8 cellular contexts compared by ENCODE assay signal in genomic region chr14:72891666-72892102, GRCh38. TPM values are rescaled to one million over a fixed set of nuclear protein-coding genes. Genes with fewer than 3 reads are reported as not detected.
DNase-seq lines count a peak whose midpoint lies in the region; ATAC-seq and TF ChIP-seq lines count a peak whose summit lies in the region.

No MANE protein-coding gene starts in this region.

- no peak for TF ChIP-seq CTCF in colonic mucosa (IDR thresholded peaks at IDR 0.05)

- H3K27me3 ChIP-seq in ACC112 (ENCODE audit: insufficient read depth, low read length) (no peaks in the 10 kb centered on the region), HUES48 (ENCODE audit: control insufficient read depth, insufficient read depth, low read length) (peaks cover 84% of the 10 kb centered on the region), colonic mucosa (no peaks in the 10 kb centered on the region)

- POLR2A ChIA-PET in naive thymus-derived CD8-positive, alpha-beta T cell (lab: Charles Lee): no interaction called here

- H3K27me3 Mint-ChIP-seq in naive thymus-derived CD8-positive, alpha-beta T cell: peaks cover 11 to 33% (median 28%) of the 10 kb centered on the region in 5 donors

- H3K27ac ChIP-seq in ACC112 (ENCODE audit: low read depth, low read length) (no peak overlapping the region), HUES48 (ENCODE audit: low read depth, low read length) (no peak overlapping the region), colonic mucosa (no peak overlapping the region)

- H3K9me3 ChIP-seq in HUES48 (ENCODE audit: control insufficient read depth, insufficient read depth, low read length) (no peaks in the 10 kb centered on the region), colonic mucosa (no peaks in the 10 kb centered on the region)

- ATAC-seq in naive thymus-derived CD8-positive, alpha-beta T cell: no peak
- ATAC-seq in GM18909 (IDR thresholded peaks at IDR 0.05; ENCODE audit: poor library complexity, unreplicated experiment): no peak
- no peak for ATAC-seq in activated CD4-positive, CD25-positive, alpha-beta regulatory T cell treated with anti-CD3 and anti-CD28 coated beads, Interleukin-2, amount 50 U/mL, for 24 hours

- peak overlapping the region; percentile 81 to 97 (median 94) for H3K4me3 Mint-ChIP-seq in naive thymus-derived CD8-positive, alpha-beta T cell

- peak overlapping the region; percentile 97 for H3K4me3 ChIP-seq in ACC112 (ENCODE audit: low read depth, low read length)
- H3K4me3 ChIP-seq in HUES48 (ENCODE audit: low read depth, low read length): peak overlapping the region; percentile 84
- H3K4me3 ChIP-seq in colonic mucosa: peak overlapping the region; percentile 72

- H3K9me3 Mint-ChIP-seq in naive thymus-derived CD8-positive, alpha-beta T cell: peaks cover 0 to 2% (median 0%) of the 10 kb centered on the region in 9 donors

- intact Hi-C loops in colonic mucosa (cut with DNase I): no loop called here

- H3K79me2 ChIP-seq in ACC112 (ENCODE audit: control insufficient read depth, insufficient read depth, low read length, unreplicated experiment): no peaks in the 10 kb centered on the region

- H3K4me1 Mint-ChIP-seq in naive thymus-derived CD8-positive, alpha-beta T cell: peaks cover 14 to 29% (median 25%) of the 10 kb centered on the region in 4 donors

- H3K27ac Mint-ChIP-seq in naive thymus-derived CD8-positive, alpha-beta T cell: peak overlapping the region in 1 of 10 donors; percentile 35

- H2AFZ ChIP-seq in ACC112 (ENCODE audit: low read length, unreplicated experiment): peak overlapping the region; percentile 98

- no peaks in the 10 kb centered on the region for H3K36me3 Mint-ChIP-seq in naive thymus-derived CD8-positive, alpha-beta T cell

- DNase-seq in colonic mucosa (no peak), NCI-H2081 (lab: John Stamatoyannopoulos, UW) (no peak), HuH-7 (ENCODE audit: low spot score) (no peak)
- DNase-seq in naive thymus-derived CD8-positive, alpha-beta T cell: no peak

- H3K4me1 ChIP-seq in ACC112 (ENCODE audit: control insufficient read depth, insufficient read depth, low read length, unreplicated experiment) (peaks cover 8% of the 10 kb centered on the region), HUES48 (ENCODE audit: control insufficient read depth, insufficient read depth, low read length) (peaks cover 53% of the 10 kb centered on the region), colonic mucosa (peaks cover 7% of the 10 kb centered on the region)

- H3K36me3 ChIP-seq in ACC112 (ENCODE audit: insufficient read depth, low read length) (no peaks in the 10 kb centered on the region), HUES48 (ENCODE audit: control insufficient read depth, insufficient read depth, low read length) (no peaks in the 10 kb centered on the region), colonic mucosa (no peaks in the 10 kb centered on the region)

- H3K9ac ChIP-seq in HUES48 (ENCODE audit: low read depth, low read length) (no peak overlapping the region), colonic mucosa (ENCODE audit: low read depth in 2 of 2, low read length in 2 of 2) (no peak overlapping the region)

RNA-seq across cellular contexts. Expression of gene DPF3, which starts 2.2 kb away (rescaled TPM):
- total RNA-seq in colonic mucosa: 10 to 100 TPM in 1 of 2 donors, 1 to 10 TPM in 1; 6.7 to 14.0 TPM
- under 1 TPM; 0.55 to 0.58 TPM for total RNA-seq in naive thymus-derived CD8-positive, alpha-beta T cell
- polyA plus RNA-seq in naive thymus-derived CD8-positive, alpha-beta T cell: under 1 TPM; 0.35 to 0.52 (median 0.38) TPM

RNA-seq across cellular contexts. Expression of gene DCAF4, which starts 34.6 kb away (rescaled TPM):
- total RNA-seq in colonic mucosa: 10 to 100 TPM in 1 of 2 donors, 1 to 10 TPM in 1; 8.3 to 11.3 TPM
- total RNA-seq in naive thymus-derived CD8-positive, alpha-beta T cell: 10 to 100 TPM; 32.4 to 32.8 TPM
- polyA plus RNA-seq in naive thymus-derived CD8-positive, alpha-beta T cell: 10 to 100 TPM in 1 of 3 donors, 1 to 10 TPM in 2; 7.9 to 11.1 (median 9.0) TPM

Comparison
In these comparisons a context has a peak if more than half of its experiments do, and no peak if none do; other contexts are left out.
1. RNA of gene DPF3, which starts 2.2 kb away (total RNA-seq): 6.7 to 14.0 TPM in colonic mucosa; 0.55 to 0.58 TPM in naive thymus-derived CD8-positive, alpha-beta T cell; every median in the first group is over 4 times any median in the second.
2. Peak in every context shown above with its lines, with median percentiles within 50 percentile points of each other: H3K4me3 ChIP-seq.